8 cellular contexts compared by ENCODE assay signal in the genomic region with DNA sequence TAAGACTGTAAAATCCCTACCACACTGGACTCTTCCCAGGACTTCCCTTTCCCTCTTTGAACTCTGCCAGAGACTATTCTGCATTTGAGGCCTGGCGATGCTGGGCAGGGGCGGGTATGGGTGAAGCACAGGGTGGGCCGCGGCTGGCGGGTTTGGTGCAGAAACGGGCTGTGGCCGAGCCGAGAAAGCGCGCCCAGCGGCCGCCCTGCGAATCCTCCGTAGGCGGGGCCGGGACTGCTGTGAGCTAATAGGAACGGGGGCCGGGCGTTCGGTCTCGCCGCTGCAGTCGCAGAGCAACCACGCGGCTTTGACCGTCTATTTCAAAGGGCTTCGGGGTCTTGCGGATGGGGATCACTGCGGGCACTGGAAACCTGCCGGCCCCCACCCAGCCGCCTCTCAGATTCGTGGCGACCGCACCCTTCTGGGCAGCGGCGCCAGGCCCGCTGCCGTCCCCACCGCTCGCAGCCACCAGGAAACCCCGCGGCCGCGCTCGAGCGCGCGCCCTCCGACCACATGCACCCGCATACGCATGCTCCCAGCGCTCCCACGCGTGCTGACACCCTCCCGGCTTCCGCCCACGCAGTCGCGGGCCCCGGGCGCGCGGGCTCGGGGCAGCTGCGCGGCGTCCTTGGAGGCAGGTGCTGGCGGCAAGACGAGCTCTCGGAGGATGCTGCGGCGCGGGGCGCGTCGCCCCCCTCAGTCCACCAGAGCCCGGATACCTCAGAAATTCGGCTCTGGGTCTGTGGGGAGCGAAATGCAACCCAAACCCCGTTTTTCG. TPM values are rescaled to one million over a fixed set of nuclear protein-coding genes. Genes with fewer than 3 reads are reported as not detected.
DNase-seq lines count a peak whose midpoint lies in the region; ATAC-seq lines count a peak whose summit lies in the region.

No MANE protein-coding gene starts in this region.

- no peaks in the 10 kb centered on the region for H3K36me3 ChIP-seq in CD4-positive, CD25-positive, alpha-beta regulatory T cell (ENCODE audit: control insufficient read depth, insufficient read depth, low read length)

- POLR2A ChIA-PET in activated CD8-positive, alpha-beta T cell treated with anti-CD3 and anti-CD28 coated beads, Interleukin-2, amount 10 ng/mL, durations not matched to agents 7 days and 5 days (lab: Charles Lee) = interaction anchor here (0.8 to 2.0 kb wide), 8 partner anchors 19 to 1014 kb away, joined by 3 to 7 read pairs (median 4); a partner anchor contains a TSS

- no peaks in the 10 kb centered on the region for H3K36me3 Mint-ChIP-seq in CD4-positive, CD25-positive, alpha-beta regulatory T cell
- peaks cover 3% of the 10 kb centered on the region for H3K36me3 Mint-ChIP-seq in activated CD8-positive, alpha-beta T cell treated with anti-CD3 and anti-CD28 coated beads, Interleukin-2, amount 10 ng/mL, durations not matched to agents 7 days and 5 days (ENCODE audit: low read depth)

- peaks cover 16% of the 10 kb centered on the region for H3K4me1 ChIP-seq in CD4-positive, CD25-positive, alpha-beta regulatory T cell (ENCODE audit: control insufficient read depth, insufficient read depth, low read length, poor library complexity, severe bottlenecking)

- peak overlapping the region; percentile 88 to 99 (median 93) for H3K27ac Mint-ChIP-seq in CD4-positive, CD25-positive, alpha-beta regulatory T cell
- peak overlapping the region; percentile 92 for H3K27ac Mint-ChIP-seq in activated CD8-positive, alpha-beta T cell treated with anti-CD3 and anti-CD28 coated beads, Interleukin-2, amount 10 ng/mL, durations not matched to agents 7 days and 5 days

- H3K27me3 ChIP-seq in CD4-positive, CD25-positive, alpha-beta regulatory T cell (ENCODE audit: control insufficient read depth, insufficient read depth, low read length) = no peaks in the 10 kb centered on the region

- peaks cover 27% of the 10 kb centered on the region for H3K27me3 Mint-ChIP-seq in CD4-positive, CD25-positive, alpha-beta regulatory T cell
- peaks cover 9% of the 10 kb centered on the region for H3K27me3 Mint-ChIP-seq in activated CD8-positive, alpha-beta T cell treated with anti-CD3 and anti-CD28 coated beads, Interleukin-2, amount 10 ng/mL, durations not matched to agents 7 days and 5 days (ENCODE audit: low read depth)

- ATAC-seq in CD4-positive, CD25-positive, alpha-beta regulatory T cell (ENCODE audit: low read depth in 2 of 2) = peak; percentile 51 to 52
- peak; percentile 56 for ATAC-seq in GM19324 (IDR thresholded peaks at IDR 0.05; ENCODE audit: low FRiP score, unreplicated experiment)
- peak; percentile 39 for ATAC-seq in HG03457 (IDR thresholded peaks at IDR 0.05; ENCODE audit: unreplicated experiment)
- ATAC-seq in activated CD8-positive, alpha-beta T cell treated with anti-CD3 and anti-CD28 coated beads, Interleukin-2, amount 10 ng/mL, durations not matched to agents 7 days and 5 days = peak; percentile 58

- DNase-seq in CD4-positive, CD25-positive, alpha-beta regulatory T cell = peak; percentile 78 to 89 (median 85)
- peak; percentile 87 for DNase-seq in NCI-H748 (lab: John Stamatoyannopoulos, UW; ENCODE audit: unreplicated experiment)
- peak; percentile 88 for DNase-seq in activated CD8-positive, alpha-beta T cell treated with anti-CD3 and anti-CD28 coated beads, Interleukin-2, amount 10 ng/mL, durations not matched to agents 7 days and 5 days
- DNase-seq in effector CD4-positive, alpha-beta T cell = peak; percentile 73
- peak; percentile 86 for DNase-seq in lung microvascular endothelial cell (ENCODE audit: low read depth in 2 of 2)
- DNase-seq in stimulated activated CD4-positive, alpha-beta T cell treated with anti-CD3 and anti-CD28 coated beads, TNF-alpha, amount 100 ng/mL, for 4 hours (ENCODE audit: low read depth in 3 of 3) = peak; percentile 64 to 85 (median 83)

- peak overlapping the region; percentile 90 for H3K27ac ChIP-seq in CD4-positive, CD25-positive, alpha-beta regulatory T cell (ENCODE audit: insufficient read depth, low read length, poor library complexity, severe bottlenecking)

- no peaks in the 10 kb centered on the region for H3K9me3 ChIP-seq in CD4-positive, CD25-positive, alpha-beta regulatory T cell (ENCODE audit: control insufficient read depth in 2 of 2, low read length in 2 of 2)

- peak overlapping the region; percentile 87 to 99 (median 91) for H3K4me3 Mint-ChIP-seq in CD4-positive, CD25-positive, alpha-beta regulatory T cell
- peak overlapping the region; percentile 93 for H3K4me3 Mint-ChIP-seq in activated CD8-positive, alpha-beta T cell treated with anti-CD3 and anti-CD28 coated beads, Interleukin-2, amount 10 ng/mL, durations not matched to agents 7 days and 5 days

- peaks cover 0 to 8% (median 0%) of the 10 kb centered on the region in 7 donors for H3K9me3 Mint-ChIP-seq in CD4-positive, CD25-positive, alpha-beta regulatory T cell
- H3K9me3 Mint-ChIP-seq in activated CD8-positive, alpha-beta T cell treated with anti-CD3 and anti-CD28 coated beads, Interleukin-2, amount 10 ng/mL, durations not matched to agents 7 days and 5 days (ENCODE audit: insufficient read depth) = no peaks in the 10 kb centered on the region

- CTCF ChIA-PET in activated CD8-positive, alpha-beta T cell treated with anti-CD3 and anti-CD28 coated beads, Interleukin-2, amount 10 ng/mL, durations not matched to agents 7 days and 5 days (lab: Charles Lee) = interaction anchor here (0.6 to 5.2 kb wide), 15 partner anchors 26 to 766 kb away, joined by 3 to 133 read pairs (median 4); a partner anchor contains a TSS

- H3K4me1 Mint-ChIP-seq in CD4-positive, CD25-positive, alpha-beta regulatory T cell = peaks cover 6 to 42% (median 24%) of the 10 kb centered on the region in 4 donors
- peaks cover 36% of the 10 kb centered on the region for H3K4me1 Mint-ChIP-seq in activated CD8-positive, alpha-beta T cell treated with anti-CD3 and anti-CD28 coated beads, Interleukin-2, amount 10 ng/mL, durations not matched to agents 7 days and 5 days (ENCODE audit: low read depth)

- peak overlapping the region; percentile 83 for H3K4me3 ChIP-seq in CD4-positive, CD25-positive, alpha-beta regulatory T cell (ENCODE audit: low read depth, low read length)

RNA-seq across cellular contexts. Expression of a gene that starts 32.7 kb away (rescaled TPM):
- 77.0 TPM for total RNA-seq in CD4-positive, CD25-positive, alpha-beta regulatory T cell
- polyA plus RNA-seq in CD4-positive, CD25-positive, alpha-beta regulatory T cell = 10 to 100 TPM; 70.4 to 87.2 (median 73.1) TPM
- total RNA-seq in activated CD8-positive, alpha-beta T cell treated with anti-CD3 and anti-CD28 coated beads, Interleukin-2, amount 10 ng/mL, durations not matched to agents 7 days and 5 days = 10 to 100 TPM; 67.6 to 72.1 TPM
- 8.5 and 13.5 TPM in 2 replicates for total RNA-seq in lung microvascular endothelial cell

Comparison
In these comparisons a context has a peak if more than half of its experiments do, and no peak if none do; other contexts are left out.
1. Peak in every context shown above with its lines: DNase-seq, ATAC-seq, H3K4me3 ChIP-seq and H3K27ac ChIP-seq.